8 cellular contexts compared by ENCODE assay signal in genomic region chr17:64599187-64599676, GRCh38.
DNase-seq lines count a peak whose midpoint lies in the region; ATAC-seq and TF ChIP-seq lines count a peak whose summit lies in the region.

No MANE protein-coding gene starts in this region.

- H3K9me2 ChIP-seq in hepatocyte (replicated peaks; ENCODE audit: insufficient read depth): no peaks in the 10 kb centered on the region

- H3K9me3 Mint-ChIP-seq in T-helper 2 cell treated with Interferon-gamma antibody and Interleukin-4, amounts not matched to agents 5 μg/mL and 100 μg/mL, for 36 hours: no peaks in the 10 kb centered on the region

- H3K27me3 ChIP-seq in hepatocyte (no peaks in the 10 kb centered on the region), ascending aorta (no peaks in the 10 kb centered on the region)

- no peak overlapping the region for H2AFZ ChIP-seq in hepatocyte

- H3K9me3 ChIP-seq in hepatocyte (ENCODE audit: low read depth) (no peaks in the 10 kb centered on the region), ascending aorta (no peaks in the 10 kb centered on the region)

- no peak overlapping the region for H3K4me2 ChIP-seq in hepatocyte

- H3K27ac ChIP-seq in hepatocyte (no peak overlapping the region), ascending aorta (no peak overlapping the region)

- peaks cover 13% of the 10 kb centered on the region for H3K36me3 Mint-ChIP-seq in T-helper 2 cell treated with Interferon-gamma antibody and Interleukin-4, amounts not matched to agents 5 μg/mL and 100 μg/mL, for 36 hours (ENCODE audit: low read depth)

- peaks cover 32% of the 10 kb centered on the region for H3K4me1 Mint-ChIP-seq in T-helper 2 cell treated with Interferon-gamma antibody and Interleukin-4, amounts not matched to agents 5 μg/mL and 100 μg/mL, for 36 hours (ENCODE audit: low read depth)

- H3K4me1 ChIP-seq in hepatocyte (ENCODE audit: insufficient read depth) (no peaks in the 10 kb centered on the region), ascending aorta (no peaks in the 10 kb centered on the region)

- in situ Hi-C loops in astrocyte of the spinal cord (cut with HindIII; ENCODE audit: low sequenced_read_pairs): no loop called here

- H3K4me3 Mint-ChIP-seq in T-helper 2 cell treated with Interferon-gamma antibody and Interleukin-4, amounts not matched to agents 5 μg/mL and 100 μg/mL, for 36 hours: peak overlapping the region; percentile 74

- intact Hi-C loops in ascending aorta (cut with DNase I): no loop called here

- H3K4me3 ChIP-seq in astrocyte of the spinal cord (ENCODE audit: low read depth, low read length) (no peak overlapping the region), hepatocyte (no peak overlapping the region), ascending aorta (no peak overlapping the region)

- ATAC-seq in GM18499 (IDR thresholded peaks at IDR 0.05; ENCODE audit: insufficient read depth, unreplicated experiment) (peak; percentile 64), HG02852 (IDR thresholded peaks at IDR 0.05; ENCODE audit: unreplicated experiment) (peak; percentile 79)

- peak overlapping the region; percentile 82 for H3K27ac Mint-ChIP-seq in T-helper 2 cell treated with Interferon-gamma antibody and Interleukin-4, amounts not matched to agents 5 μg/mL and 100 μg/mL, for 36 hours

- H3K27me3 Mint-ChIP-seq in T-helper 2 cell treated with Interferon-gamma antibody and Interleukin-4, amounts not matched to agents 5 μg/mL and 100 μg/mL, for 36 hours (ENCODE audit: low read depth): no peaks in the 10 kb centered on the region

- no peak for TF ChIP-seq CTCF in astrocyte of the spinal cord (IDR thresholded peaks at IDR 0.05; ENCODE audit: low read depth, low read length)
- no peak for TF ChIP-seq CTCF in hepatocyte (IDR thresholded peaks at IDR 0.05; ENCODE audit: poor library complexity)
- TF ChIP-seq CTCF in ascending aorta (IDR thresholded peaks at IDR 0.05): no peak

- WGBS in hepatocyte (ENCODE audit: low lambda C conversion rate, missing lambda C conversion rate): 94% methylated on average over 10 of the region's 10 CpGs

- no peaks in the 10 kb centered on the region for H3K36me3 ChIP-seq in hepatocyte (replicated peaks; ENCODE audit: insufficient read depth, low read depth)
- peaks cover 3 to 16% of the 10 kb centered on the region in 2 donors for H3K36me3 ChIP-seq in ascending aorta

- H4K20me1 ChIP-seq in hepatocyte (ENCODE audit: insufficient read depth, poor library complexity, severe bottlenecking): peaks cover 15% of the 10 kb centered on the region

- H3K79me2 ChIP-seq in hepatocyte: peaks cover 52% of the 10 kb centered on the region

- peak; percentile 47 for DNase-seq in T-helper 2 cell treated with Interferon-gamma antibody and Interleukin-4, amounts not matched to agents 5 μg/mL and 100 μg/mL, for 36 hours (ENCODE audit: low spot score)
- peak; percentile 36 for DNase-seq in astrocyte of the spinal cord (ENCODE audit: low read depth, low spot score)
- DNase-seq in stimulated activated CD8-positive, alpha-beta memory T cell treated with anti-CD3 and anti-CD28 coated beads, Interleukin-12 subunit alpha, Interleukin-12 subunit beta, amount 100 ng/mL, for 4 hours (ENCODE audit: low read depth): peak; percentile 23
- no peak for DNase-seq in hepatocyte (ENCODE audit: low spot score)
- no peak for DNase-seq in ascending aorta (ENCODE audit: low spot score in 2 of 2)
- DNase-seq in NCI-H2081 (lab: John Stamatoyannopoulos, UW): no peak

Comparison
In these comparisons a context has a peak if more than half of its experiments do, and no peak if none do; other contexts are left out.
1. DNase-seq: peak in T-helper 2 cell treated with Interferon-gamma antibody and Interleukin-4, amounts not matched to agents 5 μg/mL and 100 μg/mL, for 36 hours (single experiment), astrocyte of the spinal cord (single experiment) and stimulated activated CD8-positive, alpha-beta memory T cell treated with anti-CD3 and anti-CD28 coated beads, Interleukin-12 subunit alpha, Interleukin-12 subunit beta, amount 100 ng/mL, for 4 hours (single experiment); none in hepatocyte (single experiment), ascending aorta (0 of 2) and NCI-H2081 (0 of 2).